20 cellular contexts compared by ENCODE assay signal in genomic region chr1:27682351-27682944, GRCh38. TPM values are rescaled to one million over a fixed set of nuclear protein-coding genes. Genes with fewer than 3 reads are reported as not detected.
A peak's percentile ranks its signal among the peaks of the same experiment; 100 is the strongest.
DNase-seq lines count a peak whose midpoint lies in the region; ATAC-seq, FAIRE-seq and TF ChIP-seq lines count a peak whose summit lies in the region.
"Had no signal": no experiment of that assay in that cellular context is flagged by ENCODE, and none has a peak within 500 bp of the region (broad histone marks: within the 10 kb centered on the region; RNA-seq: fewer than 3 reads in every experiment).

No MANE protein-coding gene starts in this region.

- H3K36me3 ChIP-seq in K562 (ENCODE audit: control insufficient read depth, insufficient read depth, low read length) (no peaks in the 10 kb centered on the region), BE2C (no peaks in the 10 kb centered on the region)
- H3K36me3 ChIP-seq: BLaER1 had no signal

- no peaks in the 10 kb centered on the region for H3K79me2 ChIP-seq in K562 (ENCODE audit: control insufficient read depth, insufficient read depth, low read length)

- FAIRE-seq in K562 (lab: Jason Lieb, UNC): no peak
- FAIRE-seq: A549, H54 had no signal

- CTCF ChIA-PET in K562 (lab: Yijun Ruan, JAX; ENCODE audit: low intra/inter-chr PET ratio): no interaction called here

- BruUV-seq in K562 (replicated peaks; lab: Mats Ljungman, UMichigan): no TSS peak

- in situ Hi-C loops in K562 (cut with MboI): no loop called here

- H3K9ac ChIP-seq in K562 (ENCODE audit: insufficient read depth in 1 of 2, low read depth in 2 of 2, low read length in 2 of 2): no peak overlapping the region
- H3K9ac ChIP-seq: BLaER1 had no signal

- TF ChIP-seq EP300 in K562 (IDR thresholded peaks at IDR 0.05; ENCODE audit: low read length): no peak

- peaks cover 9% of the 10 kb centered on the region for H3K9me3 ChIP-seq in K562 (replicated peaks; ENCODE audit: control insufficient read depth, insufficient read depth, low read depth, low read length)
- H3K9me3 ChIP-seq in BE2C: no peaks in the 10 kb centered on the region

- intact Hi-C loops in K562 (cut with micrococcal nuclease): no loop called here

- no peak overlapping the region for H3K4me2 ChIP-seq in K562 (ENCODE audit: insufficient read depth, low read length)
- H3K4me2 ChIP-seq: A549, BLaER1 had no signal

- no peak overlapping the region for H2AFZ ChIP-seq in K562 (ENCODE audit: low read depth, low read length)

- TF ChIP-seq CTCF in K562 (IDR thresholded peaks at IDR 0.05 in 2 of 3, conservative IDR thresholded peaks at IDR 0.05 in 1 of 3; ENCODE audit: insufficient read depth in 2 of 3, low read depth in 1 of 3, low read length in 3 of 3): no peak
- no peak for TF ChIP-seq CTCF in BE2C (IDR thresholded peaks at IDR 0.05; ENCODE audit: low read depth, low read length)

- ATAC-seq in K562: no peak
- ATAC-seq in HG03442 (IDR thresholded peaks at IDR 0.05; ENCODE audit: unreplicated experiment): no peak
- no peak for ATAC-seq in HG03354 (IDR thresholded peaks at IDR 0.05; ENCODE audit: poor library complexity, severe bottlenecking, unreplicated experiment)
- ATAC-seq: A549; CD8-positive, alpha-beta T cell had no signal

- no peak overlapping the region for H3K4me3 ChIP-seq in K562
- H3K4me3 ChIP-seq in BE2C (ENCODE audit: low read depth, low read length): no peak overlapping the region
- H3K4me3 ChIP-seq: A549, BLaER1 had no signal

- POLR2A ChIA-PET in K562 (lab: Yijun Ruan, JAX): no interaction called here

- H3K27me3 ChIP-seq in K562 (ENCODE audit: control insufficient read depth in 2 of 2, insufficient read depth in 2 of 2, low read length in 2 of 2) (peaks cover 0 to 13% of the 10 kb centered on the region in 2 experiments; a peak in 2 of 5 replicates), BE2C (no peaks in the 10 kb centered on the region)
- H3K27me3 ChIP-seq: BLaER1 had no signal

- H3K4me1 ChIP-seq in K562 (replicated peaks in 1 of 2; ENCODE audit: control insufficient read depth in 2 of 2, insufficient read depth in 2 of 2, low read length in 2 of 2) (peaks cover 0 to 9% of the 10 kb centered on the region in 2 experiments; a peak in 2 of 5 replicates), BE2C (no peaks in the 10 kb centered on the region)
- H3K4me1 ChIP-seq: A549 had no signal

- no peaks in the 10 kb centered on the region for H4K20me1 ChIP-seq in K562 (replicated peaks; ENCODE audit: control insufficient read depth, insufficient read depth, low read length)
- H4K20me1 ChIP-seq: BLaER1 had no signal

- no peak overlapping the region for H3K27ac ChIP-seq in K562 (ENCODE audit: extremely low read depth, low read depth, low read length)
- H3K27ac ChIP-seq: A549, BLaER1, RWPE1 had no signal

- TF ChIP-seq RAD21 in K562 (CRISPR knock-in tag; conservative IDR thresholded peaks at IDR 0.05 in 1 of 2, IDR thresholded peaks at IDR 0.05 in 1 of 2): no peak

- no peaks in the 10 kb centered on the region for H3K9me1 ChIP-seq in K562 (ENCODE audit: control insufficient read depth, insufficient read depth, low read length)

- WGBS in K562 (ENCODE audit: insufficient coverage, low coverage, missing lambda C conversion rate): 18% methylated on average over 5 of the region's 5 CpGs

- DNase-seq in HT-29 (ENCODE audit: low spot score): peak; percentile 52
- DNase-seq in K562 (ENCODE audit: extremely low read depth in 1 of 4, low spot score in 3 of 4): no peak
- DNase-seq in islet precursor cell: peak; percentile 22
- peak; percentile 62 for DNase-seq in pons (ENCODE audit: low spot score)
- no peak for DNase-seq in BE2C
- no peak for DNase-seq in activated naive CD4-positive, alpha-beta T cell (lab: John Stamatoyannopoulos, UW)
- DNase-seq: CD8-positive, alpha-beta T cell; DMS79; NCI-H1105; NCI-H1694 treated with DMSO at 0.1 percent for 48 hours; NCI-H2107; NCI-H524; NCI-H82; SIG-M5 had no signal

- no peak for TF ChIP-seq POLR2A in K562 (conservative IDR thresholded peaks at IDR 0.05)

RNA-seq across cellular contexts. Expression of gene IFI6, which starts 10.5 kb away (rescaled TPM):
- total RNA-seq in HT-29 (2014; rRNA removed; shearing (Covaris generic)): 84.5 and 178 TPM in 2 replicates
- 0.67 TPM in 1 of 2 replicates, not detected in the other for total RNA-seq in K562 (2011; cell fraction: chromatin; rRNA removed; ENCODE audit: low replicate concordance)
- 2.6 and 3.8 TPM in 2 replicates for total RNA-seq in K562 (2011; cell fraction: nucleolus; rRNA removed)
- 1.1 and 2.4 TPM in 2 replicates for total RNA-seq in K562 (2011; cell fraction: nucleoplasm; rRNA removed)
- total RNA-seq in K562 (2014; rRNA removed) (4.5 and 4.7 TPM in 2 replicates), K562 (2014; rRNA removed; fragmentation: Illumina TruSeq; extraction: Trizol) (0.99 and 1.0 TPM in 2 replicates), K562 (2015; rRNA removed; fragmentation: Illumina TruSeq; extraction: Trizol) (1.6 and 2.2 TPM in 2 replicates), K562 (2021) (3.8 and 5.0 TPM in 2 replicates)
- polyA plus RNA-seq in K562 (2011; rRNA removed) (2.0 and 2.7 TPM in 2 replicates), K562 (2014; fragmentation: Illumina TruSeq; extraction: Trizol) (2.4 and 2.9 TPM in 2 replicates), K562 (2014; fragmentation: Nextera tagmentation; extraction: Ambion mirVana) (under 1 TPM; 0.17 to 0.76 TPM), K562 (2014; rRNA removed) (4.0 and 4.4 TPM in 2 replicates)
- 3.4 and 3.9 TPM in 2 replicates for polyA plus RNA-seq in K562 (2011; cell fraction: cytosol; rRNA removed)
- 0.55 and 1.0 TPM in 2 replicates for polyA plus RNA-seq in K562 (2011; cell fraction: nucleus; rRNA removed)
- 8.1 and 10.3 TPM in 2 replicates for polyA plus RNA-seq in K562 (2012)
- 0.60 TPM in 1 of 2 replicates, not detected in the other for polyA minus RNA-seq in K562 (2011; rRNA and poly(A)+ RNA removed)
- 1.4 and 2.8 TPM in 2 replicates for polyA minus RNA-seq in K562 (2011; cell fraction: cytosol; rRNA and poly(A)+ RNA removed)
- polyA minus RNA-seq in K562 (2011; cell fraction: nucleus; rRNA and poly(A)+ RNA removed): not detected in 2 replicates
- 19.9 TPM for polyA plus RNA-seq in BE2C (2012; ENCODE audit: insufficient read depth, insufficient read length, low read depth)

RNA-seq across cellular contexts. Expression of gene FAM76A, which starts 43.3 kb away (rescaled TPM):
- total RNA-seq in HT-29 (2014; rRNA removed; shearing (Covaris generic)): 7.4 and 7.5 TPM in 2 replicates
- 12.3 and 13.2 TPM in 2 replicates for total RNA-seq in K562 (2011; cell fraction: chromatin; rRNA removed; ENCODE audit: low replicate concordance)
- 6.0 and 6.4 TPM in 2 replicates for total RNA-seq in K562 (2011; cell fraction: nucleolus; rRNA removed)
- total RNA-seq in K562 (2011; cell fraction: nucleoplasm; rRNA removed): 10.6 and 13.1 TPM in 2 replicates
- 14.3 and 14.6 TPM in 2 replicates for total RNA-seq in K562 (2014; rRNA removed)
- total RNA-seq in K562 (2014; rRNA removed; fragmentation: Illumina TruSeq; extraction: Trizol): 13.0 and 16.4 TPM in 2 replicates
- total RNA-seq in K562 (2015; rRNA removed; fragmentation: Illumina TruSeq; extraction: Trizol): 11.9 and 13.1 TPM in 2 replicates
- total RNA-seq in K562 (2021): 10.8 and 12.4 TPM in 2 replicates
- polyA plus RNA-seq in K562 (2011; rRNA removed): 9.7 and 11.0 TPM in 2 replicates
- polyA plus RNA-seq in K562 (2011; cell fraction: cytosol; rRNA removed): 2.8 and 5.7 TPM in 2 replicates
- 8.8 and 11.1 TPM in 2 replicates for polyA plus RNA-seq in K562 (2011; cell fraction: nucleus; rRNA removed)
- polyA plus RNA-seq in K562 (2012): 7.7 and 8.6 TPM in 2 replicates
- polyA plus RNA-seq in K562 (2014; fragmentation: Illumina TruSeq; extraction: Trizol): 7.8 and 11.3 TPM in 2 replicates
- 10 to 100 TPM in 1 of 2 experiments, 1 to 10 TPM in 1; 9.5 to 14.6 TPM for polyA plus RNA-seq in K562 (2014; fragmentation: Nextera tagmentation; extraction: Ambion mirVana)
- polyA plus RNA-seq in K562 (2014; rRNA removed): 11.4 and 13.6 TPM in 2 replicates
- 14.6 and 19.8 TPM in 2 replicates for polyA minus RNA-seq in K562 (2011; rRNA and poly(A)+ RNA removed)
- 2.8 and 12.1 TPM in 2 replicates for polyA minus RNA-seq in K562 (2011; cell fraction: cytosol; rRNA and poly(A)+ RNA removed)
- 5.1 and 11.2 TPM in 2 replicates for polyA minus RNA-seq in K562 (2011; cell fraction: nucleus; rRNA and poly(A)+ RNA removed)
- polyA plus RNA-seq in BE2C (2012; ENCODE audit: insufficient read depth, insufficient read length, low read depth): 4.5 TPM

RNA-seq across cellular contexts. Expression of gene FGR, which starts 47.5 kb away (rescaled TPM):
- total RNA-seq in HT-29 (2014; rRNA removed; shearing (Covaris generic)): not detected in 2 replicates
- not detected in 2 replicates for total RNA-seq in K562 (2011; cell fraction: chromatin; rRNA removed; ENCODE audit: low replicate concordance)
- total RNA-seq in K562 (2011; cell fraction: nucleolus; rRNA removed): not detected in 2 replicates
- total RNA-seq in K562 (2011; cell fraction: nucleoplasm; rRNA removed): not detected in 2 replicates
- not detected in 2 replicates for total RNA-seq in K562 (2014; rRNA removed)
- not detected in 2 replicates for total RNA-seq in K562 (2014; rRNA removed; fragmentation: Illumina TruSeq; extraction: Trizol)
- total RNA-seq in K562 (2015; rRNA removed; fragmentation: Illumina TruSeq; extraction: Trizol): not detected in 2 replicates
- total RNA-seq in K562 (2021): 0.11 and 0.38 TPM in 2 replicates
- 0.04 TPM in 1 of 2 replicates, not detected in the other for polyA plus RNA-seq in K562 (2011; rRNA removed)
- 0.06 TPM in 1 of 2 replicates, not detected in the other for polyA plus RNA-seq in K562 (2011; cell fraction: cytosol; rRNA removed)
- polyA plus RNA-seq in K562 (2011; cell fraction: nucleus; rRNA removed): 0.20 TPM in 1 of 2 replicates, not detected in the other
- polyA plus RNA-seq in K562 (2012): not detected in 2 replicates
- not detected in 2 replicates for polyA plus RNA-seq in K562 (2014; fragmentation: Illumina TruSeq; extraction: Trizol)
- polyA plus RNA-seq in K562 (2014; fragmentation: Nextera tagmentation; extraction: Ambion mirVana): not detected
- not detected in 2 replicates for polyA plus RNA-seq in K562 (2014; rRNA removed)
- not detected in 2 replicates for polyA minus RNA-seq in K562 (2011; rRNA and poly(A)+ RNA removed)
- polyA minus RNA-seq in K562 (2011; cell fraction: cytosol; rRNA and poly(A)+ RNA removed): not detected in 2 replicates
- polyA minus RNA-seq in K562 (2011; cell fraction: nucleus; rRNA and poly(A)+ RNA removed): not detected in 2 replicates
- polyA plus RNA-seq in BE2C (2012; ENCODE audit: insufficient read depth, insufficient read length, low read depth): not detected
- polyA plus RNA-seq: A549 had no signal

Comparison
In these comparisons a context has a peak if more than half of its experiments do, and no peak if none do; other contexts are left out.
1. DNase-seq: peak in HT-29 (single experiment), islet precursor cell (single experiment) and pons (single experiment); none in K562 (0 of 4), BE2C (single experiment) and activated naive CD4-positive, alpha-beta T cell (0 of 4).
2. RNA of gene IFI6, which starts 10.5 kb away (total RNA-seq): 84.5 to 178 TPM in HT-29; 0.67 to 5.0 TPM in K562; every median in the first group is over 10 times any median in the second.